ENCODE assay signal across 21 cellular contexts in genomic region chr5:136042156-136042555, GRCh38. TPM values are rescaled to one million over a fixed set of nuclear protein-coding genes. Genes with fewer than 3 reads are reported as not detected.
DNase-seq lines count a peak whose midpoint lies in the region; ATAC-seq, FAIRE-seq and TF ChIP-seq lines count a peak whose summit lies in the region.
"Had no signal": no experiment of that assay in that cellular context is flagged by ENCODE, and none has a peak within 500 bp of the region (broad histone marks: within the 10 kb centered on the region; RNA-seq: fewer than 3 reads in every experiment).

No MANE protein-coding gene starts in this region.

- no peaks in the 10 kb centered on the region for H3K9me3 ChIP-seq in DOHH2 (ENCODE audit: control insufficient read depth, insufficient read depth, low read length)
- H3K9me3 ChIP-seq in GM12878 (replicated peaks; ENCODE audit: control insufficient read depth, insufficient read depth, low read length): no peaks in the 10 kb centered on the region; the same call in 1 of the 3 replicates
- no peaks in the 10 kb centered on the region for H3K9me3 ChIP-seq in osteoblast (ENCODE audit: low read depth, low read length)
- H3K9me3 ChIP-seq: vagina had no signal

- H3K27ac Mint-ChIP-seq in CD14-positive monocyte: peak overlapping the region in 4 of 7 donors; percentile 30 to 65 (median 56)

- ATAC-seq in GM12878: no peak
- ATAC-seq: left cardiac atrium, right cardiac atrium had no signal

- peaks cover 95 to 99% of the 10 kb centered on the region in 2 donors for H3K36me3 Mint-ChIP-seq in CD14-positive monocyte
- H3K36me3 Mint-ChIP-seq: brain had no signal

- no TSS peak for BruUV-seq in GM12878 (replicated peaks; lab: Mats Ljungman, UMichigan)

- H3K4me1 ChIP-seq in DOHH2 (ENCODE audit: control insufficient read depth, low read length) (peaks cover 42% of the 10 kb centered on the region), GM12878 (ENCODE audit: control insufficient read depth, insufficient read depth, low read length) (peaks cover 3% of the 10 kb centered on the region), osteoblast (ENCODE audit: insufficient read depth, low read length) (peaks cover 44% of the 10 kb centered on the region)

- POLR2A ChIA-PET in GM12878 (lab: Charles Lee): no interaction called here

- 0 out of 2 replicates have a peak, but pooled peaks cover 5% of the 10 kb centered on the region for H3F3A ChIP-seq in DOHH2 (ENCODE audit: control insufficient read depth, insufficient read depth)

- intact Hi-C loops in CD14-positive monocyte (cut with micrococcal nuclease): loop anchor here in 1 of 2 donors (5.0 kb wide), 1 partner anchor 65 kb away; no protein-coding TSS in a partner anchor
- intact Hi-C loops in GM12878 (cut with micrococcal nuclease; ENCODE audit: unreplicated experiment): no loop called here

- no peak for TF ChIP-seq CTCF in CD14-positive monocyte (IDR thresholded peaks at IDR 0.05)
- no peak for TF ChIP-seq CTCF in DOHH2 (IDR thresholded peaks at IDR 0.05; ENCODE audit: low read depth, low read length, poor library complexity, severe bottlenecking)
- no peak for TF ChIP-seq CTCF in GM12878 (IDR thresholded peaks at IDR 0.05 in 2 of 3, conservative IDR thresholded peaks at IDR 0.05 in 1 of 3; ENCODE audit: control insufficient read depth in 2 of 3, extremely low read depth in 1 of 3, insufficient read depth in 1 of 3, low read depth in 3 of 3, low read length in 3 of 3)
- no peak for TF ChIP-seq CTCF in osteoblast (IDR thresholded peaks at IDR 0.05; ENCODE audit: extremely low read depth, low read depth, low read length)

- TF ChIP-seq EP300 in GM12878 (IDR thresholded peaks at IDR 0.05; ENCODE audit: borderline replicate concordance in 1 of 2, control insufficient read depth in 1 of 2, low read depth in 2 of 2, low read length in 2 of 2): no peak

- no peaks in the 10 kb centered on the region for H4K20me1 ChIP-seq in DOHH2 (ENCODE audit: control insufficient read depth, insufficient read depth, low read depth, low read length)
- no peaks in the 10 kb centered on the region for H4K20me1 ChIP-seq in GM12878 (ENCODE audit: control insufficient read depth, insufficient read depth)
- peaks cover 6% of the 10 kb centered on the region for H4K20me1 ChIP-seq in osteoblast (ENCODE audit: insufficient read depth, low read length)

- DNase-seq in CD14-positive monocyte (ENCODE audit: low spot score) (no peak), GM12878 (ENCODE audit: low read depth, low spot score) (no peak), osteoblast (ENCODE audit: insufficient read length, low spot score, missing footprints) (no peak), urothelium cell line (ENCODE audit: low spot score) (no peak), superior temporal gyrus (ENCODE audit: extremely low spot score) (no peak), DMS153 (lab: John Stamatoyannopoulos, UW) (no peak)
- DNase-seq: activated CD4-positive, alpha-beta T cell treated with anti-CD3 and anti-CD28 coated beads for 4 hours; activated effector memory CD4-positive, alpha-beta T cell treated with Interleukin-2 at 50 U/mL for 16 hours; COR-L47; left cardiac atrium; NCI-H2081 treated with DMSO at 0.1 percent for 48 hours; right cardiac atrium; SHP77; stimulated activated CD4-positive, alpha-beta T cell treated with anti-CD3 and anti-CD28 coated beads, Interleukin-15, amount 100 ng/mL, for 24 hours; stimulated activated CD8-positive, alpha-beta memory T cell treated with anti-CD3 and anti-CD28 coated beads, Interleukin-4, amount 100 ng/mL, for 48 hours; T-cell had no signal

- H2AFZ ChIP-seq in GM12878 (ENCODE audit: control insufficient read depth, low read depth, low read length): no peak overlapping the region
- no peak overlapping the region for H2AFZ ChIP-seq in osteoblast (ENCODE audit: low read length)

- peak overlapping the region in 1 of 2 donors; percentile 53 for H3K4me3 Mint-ChIP-seq in CD14-positive monocyte
- H3K4me3 Mint-ChIP-seq: T-cell had no signal

- no peak for TF ChIP-seq RAD21 in GM12878 (IDR thresholded peaks at IDR 0.05; ENCODE audit: insufficient read depth, low read depth, low read length)

- H3K79me2 ChIP-seq in DOHH2 (ENCODE audit: control insufficient read depth, low read length) (no peaks in the 10 kb centered on the region), GM12878 (ENCODE audit: control insufficient read depth, insufficient read depth, low read length) (no peaks in the 10 kb centered on the region), osteoblast (ENCODE audit: insufficient read depth, low read length) (peaks cover 17% of the 10 kb centered on the region)

- peaks cover 45% of the 10 kb centered on the region for H3K4me1 Mint-ChIP-seq in CD14-positive monocyte

- peak overlapping the region; percentile 15; the same call in 1 of the 2 replicates for H3K4me2 ChIP-seq in DOHH2 (ENCODE audit: low read length)
- no peak overlapping the region for H3K4me2 ChIP-seq in GM12878 (ENCODE audit: control insufficient read depth, insufficient read depth)
- H3K4me2 ChIP-seq in osteoblast (ENCODE audit: insufficient read depth, low read length): peak overlapping the region; percentile 12

- H3K36me3 ChIP-seq in DOHH2 (ENCODE audit: control insufficient read depth, low read length): no peaks in the 10 kb centered on the region
- no peaks in the 10 kb centered on the region for H3K36me3 ChIP-seq in GM12878 (ENCODE audit: control insufficient read depth in 2 of 2, insufficient read depth in 2 of 2, low read length in 1 of 2)
- peaks cover 91% of the 10 kb centered on the region for H3K36me3 ChIP-seq in osteoblast (ENCODE audit: insufficient read depth, low read length)
- H3K36me3 ChIP-seq: vagina had no signal

- H3K9me2 ChIP-seq in DOHH2 (replicated peaks; ENCODE audit: control insufficient read depth, low read length): no peaks in the 10 kb centered on the region

- WGBS in GM12878 (ENCODE audit: insufficient coverage, insufficient replicate concordance, low lambda C conversion rate, missing lambda C conversion rate): 0% methylated on average over 1 of the region's 1 CpG

- no peak overlapping the region for H3K27ac ChIP-seq in DOHH2 (ENCODE audit: low read depth, low read length)
- no peak overlapping the region for H3K27ac ChIP-seq in GM12878 (ENCODE audit: control insufficient read depth, insufficient read depth)
- H3K27ac ChIP-seq in osteoblast (ENCODE audit: low read depth, low read length): peak overlapping the region; percentile 87
- H3K27ac ChIP-seq: vagina had no signal

- no peak for FAIRE-seq in GM12878 (lab: Jason Lieb, UNC)
- FAIRE-seq in urothelium cell line (lab: Jason Lieb, UNC): no peak
- FAIRE-seq: colon, H54 had no signal

- SMC1A ChIA-PET in GM12878 (lab: Charles Lee; ENCODE audit: uncharacterized antibody, unreplicated experiment): interaction anchor here (1.1 to 3.0 kb wide), 2 partner anchors 10 to 23 kb away, joined by 3 to 14 read pairs; no protein-coding TSS in a partner anchor

- H3K4me3 ChIP-seq in DOHH2 (ENCODE audit: low read length) (no peak overlapping the region), GM12878 (no peak overlapping the region), osteoblast (ENCODE audit: insufficient read depth, low read length) (no peak overlapping the region)
- H3K4me3 ChIP-seq: vagina had no signal

- peaks cover 4 to 7% (median 4%) of the 10 kb centered on the region in 3 donors for H3K27me3 Mint-ChIP-seq in CD14-positive monocyte (ENCODE audit: low read depth in 3 of 3)

- RAD21 ChIA-PET in GM12878 (lab: Charles Lee; ENCODE audit: unreplicated experiment): no interaction called here

- no peaks in the 10 kb centered on the region for H3K27me3 ChIP-seq in DOHH2 (ENCODE audit: control insufficient read depth, low read length)
- H3K27me3 ChIP-seq in GM12878 (replicated peaks in 1 of 2; ENCODE audit: control insufficient read depth in 2 of 2, insufficient read depth in 2 of 2, low read length in 1 of 2): peaks cover 0 to 2% of the 10 kb centered on the region in 2 experiments; a peak in 1 of 4 replicates
- no peaks in the 10 kb centered on the region for H3K27me3 ChIP-seq in osteoblast (ENCODE audit: insufficient read depth, low read length)
- H3K27me3 ChIP-seq: vagina had no signal

- in situ Hi-C loops in GM12878 (cut with MboI): no loop called here

- CTCF ChIA-PET in GM12878 (lab: Yijun Ruan, JAX): interaction anchor here (0.7 to 2.0 kb wide), 5 partner anchors 10 to 96 kb away, joined by 3 to 4 read pairs (median 3); no protein-coding TSS in a partner anchor

- H3K9me3 Mint-ChIP-seq in CD14-positive monocyte: peaks cover 0 to 15% (median 13%) of the 10 kb centered on the region in 7 donors
- H3K9me3 Mint-ChIP-seq: T-cell had no signal

- no peak for TF ChIP-seq POLR2A in GM12878 (IDR thresholded peaks at IDR 0.05; ENCODE audit: low read depth, low read length)

- no peak overlapping the region for H3K9ac ChIP-seq in GM12878 (ENCODE audit: control insufficient read depth, insufficient read depth, low read length)

TF ChIP-seq in GM12878, 131 proteins besides CTCF, POLR2A, EP300 and RAD21 (continues in another document):
- TF ChIP-seq PKNOX1 (IDR thresholded peaks at IDR 0.05): peak; percentile 44; the same call in 1 of the 2 replicates

RNA-seq across cellular contexts. Expression of gene TGFBI, which starts 13.4 kb away (rescaled TPM):
- polyA plus RNA-seq in CD14-positive monocyte (100 to 1,000 TPM; 480 to 653 TPM), GM12878 (2011; rRNA removed) (0.06 and 0.20 TPM in 2 replicates), GM12878 (2014; fragmentation: Illumina TruSeq; extraction: Trizol) (0.12 TPM in 1 of 2 replicates, not detected in the other), GM12878 (2014; fragmentation: Nextera tagmentation; extraction: Ambion mirVana) (under 1 TPM; 0.16 to 0.22 TPM), GM12878 (2014; rRNA removed) (0.13 and 0.23 TPM in 2 replicates), GM12878 (2016; fragmentation: Nextera tagmentation; extraction: Ambion mirVana) (1 to 10 TPM; 1.7 to 1.8 TPM)
- 0.84 TPM in 1 of 2 replicates, not detected in the other for total RNA-seq in GM12878 (2013; cell fraction: nucleolus; rRNA removed)
- total RNA-seq in GM12878 (2014; rRNA removed) (0.17 and 0.71 TPM in 2 replicates), GM12878 (2014; rRNA removed; fragmentation: Illumina TruSeq; extraction: Trizol) (0.09 and 0.13 TPM in 2 replicates), GM12878 (2021) (0.64 and 1.3 TPM in 2 replicates), osteoblast (1,700 and 2,120 TPM in 2 replicates)
- polyA plus RNA-seq in GM12878 (2011; ENCODE audit: low read depth): not detected
- 0.13 and 0.22 TPM in 2 replicates for polyA plus RNA-seq in GM12878 (2011; cell fraction: cytosol; rRNA removed)
- polyA plus RNA-seq in GM12878 (2011; cell fraction: nucleus; rRNA removed): 0.37 and 0.39 TPM in 2 replicates
- 0.32 and 0.45 TPM in 2 replicates for polyA plus RNA-seq in GM12878 (2012)
- polyA minus RNA-seq in GM12878 (2011; rRNA and poly(A)+ RNA removed): 0.44 and 0.62 TPM in 2 replicates
- 0.80 and 1.1 TPM in 2 replicates for polyA minus RNA-seq in GM12878 (2011; cell fraction: cytosol; rRNA and poly(A)+ RNA removed)
- polyA minus RNA-seq in GM12878 (2011; cell fraction: nucleus; rRNA and poly(A)+ RNA removed): 0.24 TPM in 1 of 2 replicates, not detected in the other

Comparison
In these comparisons a context has a peak if more than half of its experiments do, and no peak if none do; other contexts are left out.
1. RNA of gene TGFBI, which starts 13.4 kb away (total RNA-seq): 1,700 to 2,120 TPM in osteoblast; 0.09 to 1.3 TPM in GM12878; every median in the first group is over 100 times any median in the second.